In the genomic region with DNA sequence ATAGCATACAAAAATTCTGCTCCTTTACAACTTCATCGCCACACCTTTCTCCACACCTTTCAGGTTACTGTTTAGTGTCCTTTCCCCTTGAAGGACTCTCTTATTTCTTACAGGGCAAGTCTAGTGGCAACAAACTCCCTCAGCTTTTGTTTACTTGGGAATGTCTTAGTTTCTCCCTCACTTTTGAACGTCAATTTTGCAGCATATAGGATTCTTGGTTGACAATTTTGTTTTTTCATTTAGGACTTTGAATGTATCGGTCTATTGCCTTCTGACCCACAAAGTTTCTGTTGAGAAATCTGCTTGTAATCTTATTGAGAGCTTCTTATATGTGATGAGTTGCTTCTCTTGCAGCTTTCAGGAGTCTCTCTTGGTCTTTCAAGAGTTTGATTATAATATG, we compare ENCODE assay signal across 24 cellular contexts.
"Had no signal": no experiment of that assay in that cellular context is flagged by ENCODE, and none has a peak within 500 bp of the region (broad histone marks: within the 10 kb centered on the region; RNA-seq: fewer than 3 reads in every experiment).

No MANE protein-coding gene starts in this region.

- DNase-seq: colonic mucosa; cortex of kidney; dermis blood vessel endothelial cell; dorsolateral prefrontal cortex; effector CD4-positive, alpha-beta T cell; effector CD8-positive, alpha-beta T cell; effector memory CD4-positive, alpha-beta T cell; effector memory CD8-positive, alpha-beta T cell; erythroblast; esophagus squamous epithelium; foreskin fibroblast; foreskin keratinocyte; foreskin melanocyte; gastrocnemius medialis; glutamatergic neuron; head of caudate nucleus; heart left ventricle; heart right ventricle had no signal

- H3K4me3 Mint-ChIP-seq: dendritic cell treated with granulocyte-macrophage colony-stimulating factor and Interleukin-4, amounts not matched to agents 40 ng/mL and 50 ng/mL, for 4 days; effector memory CD8-positive, alpha-beta T cell had no signal

- H3K4me1 ChIP-seq: colonic mucosa, esophagus muscularis mucosa, esophagus squamous epithelium, foreskin keratinocyte, gastrocnemius medialis, gastroesophageal sphincter, heart right ventricle had no signal

- H3K4me3 ChIP-seq: colonic mucosa, coronary artery, dorsolateral prefrontal cortex, esophagus muscularis mucosa, esophagus squamous epithelium, gastrocnemius medialis, gastroesophageal sphincter, heart left ventricle, heart right ventricle had no signal

- H3K36me3 ChIP-seq: colonic mucosa, esophagus squamous epithelium, gastrocnemius medialis had no signal

- H3K27me3 ChIP-seq: colonic mucosa, dorsolateral prefrontal cortex, esophagus muscularis mucosa, esophagus squamous epithelium, foreskin keratinocyte, gastrocnemius medialis, gastroesophageal sphincter, heart left ventricle, heart right ventricle had no signal

- H3K27me3 Mint-ChIP-seq: dendritic cell treated with granulocyte-macrophage colony-stimulating factor and Interleukin-4, amounts not matched to agents 40 ng/mL and 50 ng/mL, for 4 days; effector memory CD8-positive, alpha-beta T cell had no signal

- H3K27ac Mint-ChIP-seq: dendritic cell treated with granulocyte-macrophage colony-stimulating factor and Interleukin-4, amounts not matched to agents 40 ng/mL and 50 ng/mL, for 4 days; effector memory CD8-positive, alpha-beta T cell had no signal

- ATAC-seq: effector memory CD8-positive, alpha-beta T cell; esophagus mucosa; foreskin keratinocyte; gastrocnemius medialis; gastroesophageal sphincter; heart left ventricle; heart right ventricle had no signal

- H3K27ac ChIP-seq: colonic mucosa, coronary artery, dorsolateral prefrontal cortex, epithelial cell of prostate, esophagus muscularis mucosa, esophagus squamous epithelium, foreskin keratinocyte, gastrocnemius medialis, gastroesophageal sphincter, heart left ventricle, heart right ventricle had no signal
